ENCODE assay signal across 1 cellular context in the genomic region with DNA sequence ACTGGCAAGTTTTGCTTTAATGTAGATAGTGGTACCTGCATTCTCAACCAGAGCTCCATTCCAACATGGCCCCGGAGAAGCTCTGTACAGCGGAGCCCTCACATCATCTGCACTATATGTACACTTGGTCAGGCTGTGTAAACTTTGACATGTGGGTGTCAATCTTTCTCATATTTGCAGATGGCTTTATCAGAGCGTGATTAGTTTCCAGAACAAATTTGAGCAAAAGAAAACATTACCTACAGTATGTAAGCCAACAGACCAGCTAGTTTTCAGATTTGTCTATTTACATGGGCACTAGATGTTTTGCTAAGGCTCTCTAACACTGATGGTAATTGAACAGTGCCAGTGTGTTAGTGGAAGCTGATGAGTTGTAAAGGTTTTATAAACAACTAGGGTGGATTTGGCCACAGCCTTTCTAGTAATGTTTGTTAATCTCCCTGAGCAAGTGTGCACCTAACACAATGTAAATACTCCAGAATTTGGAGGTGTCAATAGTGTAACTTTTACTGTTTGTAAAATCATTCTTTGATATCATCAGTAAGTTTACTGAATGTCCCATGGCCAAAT.
TF ChIP-seq lines count a peak whose summit lies in the region.

No MANE protein-coding gene starts in this region.

TF ChIP-seq in HepG2, 621 proteins besides CTCF, POLR2A, EP300 and RAD21 (continued from another document and continues in another):
- TF ChIP-seq MZF1 (CRISPR knock-in tag; IDR thresholded peaks at IDR 0.05; ENCODE audit: borderline replicate concordance), result no peak
- TF ChIP-seq MAFG (CRISPR knock-in tag; IDR thresholded peaks at IDR 0.05), result no peak
- TF ChIP-seq ZNF546 (CRISPR knock-in tag; conservative IDR thresholded peaks at IDR 0.05), result no peak
- TF ChIP-seq ERF (CRISPR knock-in tag; IDR thresholded peaks at IDR 0.05), result no peak
- TF ChIP-seq PAWR (CRISPR knock-in tag; IDR thresholded peaks at IDR 0.05; ENCODE audit: borderline replicate concordance), result no peak
- no peak for TF ChIP-seq ZNF335 (CRISPR knock-in tag; IDR thresholded peaks at IDR 0.05)
- peak; percentile 32; the same call in 1 of the 2 replicates for TF ChIP-seq FOXJ3 (CRISPR knock-in tag; IDR thresholded peaks at IDR 0.05; ENCODE audit: borderline replicate concordance)
- no peak for TF ChIP-seq IRF2 (CRISPR knock-in tag; IDR thresholded peaks at IDR 0.05)
- TF ChIP-seq MLLT10 (CRISPR knock-in tag; IDR thresholded peaks at IDR 0.05), result no peak
- TF ChIP-seq ESRRA (CRISPR knock-in tag; IDR thresholded peaks at IDR 0.05; ENCODE audit: low read depth), result no peak
- no peak for TF ChIP-seq GATA4 (IDR thresholded peaks at IDR 0.05; ENCODE audit: borderline replicate concordance, low read depth)
- no peak for TF ChIP-seq ZMYM2 (CRISPR knock-in tag; IDR thresholded peaks at IDR 0.05)
- TF ChIP-seq, protein P1, sequence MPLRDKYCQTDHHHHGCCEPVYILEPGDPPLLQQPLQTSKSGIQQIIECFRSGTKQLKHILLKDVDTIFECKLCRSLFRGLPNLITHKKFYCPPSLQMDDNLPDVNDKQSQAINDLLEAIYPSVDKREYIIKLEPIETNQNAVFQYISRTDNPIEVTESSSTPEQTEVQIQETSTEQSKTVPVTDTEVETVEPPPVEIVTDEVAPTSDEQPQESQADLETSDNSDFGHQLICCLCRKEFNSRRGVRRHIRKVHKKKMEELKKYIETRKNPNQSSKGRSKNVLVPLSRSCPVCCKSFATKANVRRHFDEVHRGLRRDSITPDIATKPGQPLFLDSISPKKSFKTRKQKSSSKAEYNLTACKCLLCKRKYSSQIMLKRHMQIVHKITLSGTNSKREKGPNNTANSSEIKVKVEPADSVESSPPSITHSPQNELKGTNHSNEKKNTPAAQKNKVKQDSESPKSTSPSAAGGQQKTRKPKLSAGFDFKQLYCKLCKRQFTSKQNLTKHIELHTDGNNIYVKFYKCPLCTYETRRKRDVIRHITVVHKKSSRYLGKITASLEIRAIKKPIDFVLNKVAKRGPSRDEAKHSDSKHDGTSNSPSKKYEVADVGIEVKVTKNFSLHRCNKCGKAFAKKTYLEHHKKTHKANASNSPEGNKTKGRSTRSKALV (CRISPR knock-in tag; IDR thresholded peaks at IDR 0.05), result no peak
- TF ChIP-seq, protein P2, sequence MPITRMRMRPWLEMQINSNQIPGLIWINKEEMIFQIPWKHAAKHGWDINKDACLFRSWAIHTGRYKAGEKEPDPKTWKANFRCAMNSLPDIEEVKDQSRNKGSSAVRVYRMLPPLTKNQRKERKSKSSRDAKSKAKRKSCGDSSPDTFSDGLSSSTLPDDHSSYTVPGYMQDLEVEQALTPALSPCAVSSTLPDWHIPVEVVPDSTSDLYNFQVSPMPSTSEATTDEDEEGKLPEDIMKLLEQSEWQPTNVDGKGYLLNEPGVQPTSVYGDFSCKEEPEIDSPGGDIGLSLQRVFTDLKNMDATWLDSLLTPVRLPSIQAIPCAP (CRISPR knock-in tag; IDR thresholded peaks at IDR 0.05; ENCODE audit: low read depth), result no peak
- TF ChIP-seq, protein P3, sequence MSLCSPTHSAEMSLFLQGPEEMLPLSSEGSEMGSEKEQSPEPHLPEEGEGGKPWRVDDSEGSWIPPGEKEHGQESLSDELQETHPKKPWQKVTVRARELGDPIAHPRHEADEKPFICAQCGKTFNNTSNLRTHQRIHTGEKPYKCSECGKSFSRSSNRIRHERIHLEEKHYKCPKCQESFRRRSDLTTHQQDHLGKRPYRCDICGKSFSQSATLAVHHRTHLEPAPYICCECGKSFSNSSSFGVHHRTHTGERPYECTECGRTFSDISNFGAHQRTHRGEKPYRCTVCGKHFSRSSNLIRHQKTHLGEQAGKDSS (CRISPR knock-in tag; IDR thresholded peaks at IDR 0.05; ENCODE audit: borderline replicate concordance, low read depth), result no peak
- no peak for TF ChIP-seq ELF4 (CRISPR knock-in tag; IDR thresholded peaks at IDR 0.05; ENCODE audit: borderline replicate concordance)
- TF ChIP-seq RARA (CRISPR knock-in tag; IDR thresholded peaks at IDR 0.05), result peak; percentile 78
- TF ChIP-seq, protein P4, sequence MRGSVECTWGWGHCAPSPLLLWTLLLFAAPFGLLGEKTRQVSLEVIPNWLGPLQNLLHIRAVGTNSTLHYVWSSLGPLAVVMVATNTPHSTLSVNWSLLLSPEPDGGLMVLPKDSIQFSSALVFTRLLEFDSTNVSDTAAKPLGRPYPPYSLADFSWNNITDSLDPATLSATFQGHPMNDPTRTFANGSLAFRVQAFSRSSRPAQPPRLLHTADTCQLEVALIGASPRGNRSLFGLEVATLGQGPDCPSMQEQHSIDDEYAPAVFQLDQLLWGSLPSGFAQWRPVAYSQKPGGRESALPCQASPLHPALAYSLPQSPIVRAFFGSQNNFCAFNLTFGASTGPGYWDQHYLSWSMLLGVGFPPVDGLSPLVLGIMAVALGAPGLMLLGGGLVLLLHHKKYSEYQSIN (CRISPR knock-in tag; IDR thresholded peaks at IDR 0.05; ENCODE audit: borderline replicate concordance), result no peak
- no peak for TF ChIP-seq GZF1 (CRISPR knock-in tag; IDR thresholded peaks at IDR 0.05)
- TF ChIP-seq HMG20A (CRISPR knock-in tag; IDR thresholded peaks at IDR 0.05; ENCODE audit: borderline replicate concordance), result peak; percentile 79; the same call in 1 of the 2 replicates
- no peak for TF ChIP-seq TCF12 (IDR thresholded peaks at IDR 0.05)
- TF ChIP-seq TCF12 (CRISPR knock-in tag; IDR thresholded peaks at IDR 0.05), result no peak
- no peak for TF ChIP-seq ZC3H13 (CRISPR knock-in tag; IDR thresholded peaks at IDR 0.05)
- no peak for TF ChIP-seq ZNF558 (CRISPR knock-in tag; IDR thresholded peaks at IDR 0.05; ENCODE audit: borderline replicate concordance)
- peak; percentile 73; the same call in 1 of the 2 replicates for TF ChIP-seq MIXL1 (CRISPR knock-in tag; IDR thresholded peaks at IDR 0.05)
- no peak for TF ChIP-seq CREB1 (IDR thresholded peaks at IDR 0.05)
- TF ChIP-seq CREB1 (CRISPR knock-in tag; IDR thresholded peaks at IDR 0.05), result no peak
- no peak for TF ChIP-seq NPAS2 (CRISPR knock-in tag; IDR thresholded peaks at IDR 0.05; ENCODE audit: borderline replicate concordance)
- TF ChIP-seq ZNF703 (CRISPR knock-in tag; IDR thresholded peaks at IDR 0.05; ENCODE audit: borderline replicate concordance), result peak; percentile 64; the same call in 1 of the 2 replicates
- TF ChIP-seq ZFAT (CRISPR knock-in tag; conservative IDR thresholded peaks at IDR 0.05), result no peak
- TF ChIP-seq ZNF468 (CRISPR knock-in tag; IDR thresholded peaks at IDR 0.05), result no peak
- TF ChIP-seq, protein P5, sequence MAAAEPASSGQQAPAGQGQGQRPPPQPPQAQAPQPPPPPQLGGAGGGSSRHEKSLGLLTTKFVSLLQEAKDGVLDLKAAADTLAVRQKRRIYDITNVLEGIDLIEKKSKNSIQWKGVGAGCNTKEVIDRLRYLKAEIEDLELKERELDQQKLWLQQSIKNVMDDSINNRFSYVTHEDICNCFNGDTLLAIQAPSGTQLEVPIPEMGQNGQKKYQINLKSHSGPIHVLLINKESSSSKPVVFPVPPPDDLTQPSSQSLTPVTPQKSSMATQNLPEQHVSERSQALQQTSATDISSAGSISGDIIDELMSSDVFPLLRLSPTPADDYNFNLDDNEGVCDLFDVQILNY (CRISPR knock-in tag; conservative IDR thresholded peaks at IDR 0.05), result no peak
- TF ChIP-seq NBN (conservative IDR thresholded peaks at IDR 0.05), result no peak
- TF ChIP-seq CBX2 (IDR thresholded peaks at IDR 0.05; ENCODE audit: low read depth, low read length), result no peak
- no peak for TF ChIP-seq CBX2 (CRISPR knock-in tag; IDR thresholded peaks at IDR 0.05; ENCODE audit: low read depth)
- no peak for TF ChIP-seq ZNF30 (CRISPR knock-in tag; IDR thresholded peaks at IDR 0.05)
- TF ChIP-seq KDM6A (CRISPR knock-in tag; IDR thresholded peaks at IDR 0.05; ENCODE audit: low read depth), result no peak
- no peak for TF ChIP-seq GLI4 (CRISPR knock-in tag; IDR thresholded peaks at IDR 0.05; ENCODE audit: borderline replicate concordance)
- no peak for TF ChIP-seq ZBTB7A (CRISPR knock-in tag; IDR thresholded peaks at IDR 0.05)
- 0 out of 2 replicates have a peak, but pooled peaks have one; percentile 38 for TF ChIP-seq ZFP36L1 (CRISPR knock-in tag; IDR thresholded peaks at IDR 0.05)
- TF ChIP-seq, protein P6, sequence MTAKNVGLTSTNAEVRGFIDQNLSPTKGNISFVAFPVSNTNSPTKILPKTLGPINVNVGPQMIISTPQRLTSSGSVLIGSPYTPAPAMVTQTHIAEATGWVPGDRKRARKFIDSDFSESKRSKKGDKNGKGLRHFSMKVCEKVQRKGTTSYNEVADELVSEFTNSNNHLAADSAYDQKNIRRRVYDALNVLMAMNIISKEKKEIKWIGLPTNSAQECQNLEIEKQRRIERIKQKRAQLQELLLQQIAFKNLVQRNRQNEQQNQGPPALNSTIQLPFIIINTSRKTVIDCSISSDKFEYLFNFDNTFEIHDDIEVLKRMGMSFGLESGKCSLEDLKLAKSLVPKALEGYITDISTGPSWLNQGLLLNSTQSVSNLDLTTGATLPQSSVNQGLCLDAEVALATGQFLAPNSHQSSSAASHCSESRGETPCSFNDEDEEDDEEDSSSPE (CRISPR knock-in tag; IDR thresholded peaks at IDR 0.05), result no peak
- TF ChIP-seq, protein P7, sequence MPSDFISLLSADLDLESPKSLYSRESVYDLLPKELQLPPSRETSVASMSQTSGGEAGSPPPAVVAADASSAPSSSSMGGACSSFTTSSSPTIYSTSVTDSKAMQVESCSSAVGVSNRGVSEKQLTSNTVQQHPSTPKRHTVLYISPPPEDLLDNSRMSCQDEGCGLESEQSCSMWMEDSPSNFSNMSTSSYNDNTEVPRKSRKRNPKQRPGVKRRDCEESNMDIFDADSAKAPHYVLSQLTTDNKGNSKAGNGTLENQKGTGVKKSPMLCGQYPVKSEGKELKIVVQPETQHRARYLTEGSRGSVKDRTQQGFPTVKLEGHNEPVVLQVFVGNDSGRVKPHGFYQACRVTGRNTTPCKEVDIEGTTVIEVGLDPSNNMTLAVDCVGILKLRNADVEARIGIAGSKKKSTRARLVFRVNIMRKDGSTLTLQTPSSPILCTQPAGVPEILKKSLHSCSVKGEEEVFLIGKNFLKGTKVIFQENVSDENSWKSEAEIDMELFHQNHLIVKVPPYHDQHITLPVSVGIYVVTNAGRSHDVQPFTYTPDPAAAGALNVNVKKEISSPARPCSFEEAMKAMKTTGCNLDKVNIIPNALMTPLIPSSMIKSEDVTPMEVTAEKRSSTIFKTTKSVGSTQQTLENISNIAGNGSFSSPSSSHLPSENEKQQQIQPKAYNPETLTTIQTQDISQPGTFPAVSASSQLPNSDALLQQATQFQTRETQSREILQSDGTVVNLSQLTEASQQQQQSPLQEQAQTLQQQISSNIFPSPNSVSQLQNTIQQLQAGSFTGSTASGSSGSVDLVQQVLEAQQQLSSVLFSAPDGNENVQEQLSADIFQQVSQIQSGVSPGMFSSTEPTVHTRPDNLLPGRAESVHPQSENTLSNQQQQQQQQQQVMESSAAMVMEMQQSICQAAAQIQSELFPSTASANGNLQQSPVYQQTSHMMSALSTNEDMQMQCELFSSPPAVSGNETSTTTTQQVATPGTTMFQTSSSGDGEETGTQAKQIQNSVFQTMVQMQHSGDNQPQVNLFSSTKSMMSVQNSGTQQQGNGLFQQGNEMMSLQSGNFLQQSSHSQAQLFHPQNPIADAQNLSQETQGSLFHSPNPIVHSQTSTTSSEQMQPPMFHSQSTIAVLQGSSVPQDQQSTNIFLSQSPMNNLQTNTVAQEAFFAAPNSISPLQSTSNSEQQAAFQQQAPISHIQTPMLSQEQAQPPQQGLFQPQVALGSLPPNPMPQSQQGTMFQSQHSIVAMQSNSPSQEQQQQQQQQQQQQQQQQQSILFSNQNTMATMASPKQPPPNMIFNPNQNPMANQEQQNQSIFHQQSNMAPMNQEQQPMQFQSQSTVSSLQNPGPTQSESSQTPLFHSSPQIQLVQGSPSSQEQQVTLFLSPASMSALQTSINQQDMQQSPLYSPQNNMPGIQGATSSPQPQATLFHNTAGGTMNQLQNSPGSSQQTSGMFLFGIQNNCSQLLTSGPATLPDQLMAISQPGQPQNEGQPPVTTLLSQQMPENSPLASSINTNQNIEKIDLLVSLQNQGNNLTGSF (CRISPR knock-in tag; IDR thresholded peaks at IDR 0.05), result no peak
- TF ChIP-seq SSRP1 (CRISPR knock-in tag; IDR thresholded peaks at IDR 0.05), result no peak
- no peak for TF ChIP-seq EEA1 (CRISPR knock-in tag; IDR thresholded peaks at IDR 0.05; ENCODE audit: borderline replicate concordance)
- TF ChIP-seq ZFY (CRISPR knock-in tag; IDR thresholded peaks at IDR 0.05), result no peak
- no peak for TF ChIP-seq HES4 (CRISPR knock-in tag; IDR thresholded peaks at IDR 0.05; ENCODE audit: borderline replicate concordance)
- TF ChIP-seq ZNF878 (CRISPR knock-in tag; IDR thresholded peaks at IDR 0.05), result no peak
- no peak for TF ChIP-seq TP53 (CRISPR knock-in tag; conservative IDR thresholded peaks at IDR 0.05)
- no peak for TF ChIP-seq TARDBP (CRISPR knock-in tag; IDR thresholded peaks at IDR 0.05)
- no peak for TF ChIP-seq NFATC3 (CRISPR knock-in tag; IDR thresholded peaks at IDR 0.05)
- no peak for TF ChIP-seq RELA (CRISPR knock-in tag; IDR thresholded peaks at IDR 0.05)
- no peak for TF ChIP-seq PLRG1 (conservative IDR thresholded peaks at IDR 0.05)
- TF ChIP-seq PRMT3 (CRISPR knock-in tag; IDR thresholded peaks at IDR 0.05; ENCODE audit: borderline replicate concordance, low read depth), result no peak
- TF ChIP-seq FOXK1 (CRISPR knock-in tag; IDR thresholded peaks at IDR 0.05; ENCODE audit: borderline replicate concordance, low read depth), result 0 out of 2 replicates have a peak, but pooled peaks have one; percentile 52
- no peak; the same call in 1 of the 2 replicates for TF ChIP-seq SOX13 (IDR thresholded peaks at IDR 0.05)
- TF ChIP-seq SOX13 (CRISPR knock-in tag; conservative IDR thresholded peaks at IDR 0.05 in 1 of 2, IDR thresholded peaks at IDR 0.05 in 1 of 2), result peak in 1 of 2 experiments; percentile 75; a peak in 2 of 4 replicates
- TF ChIP-seq, protein P8, sequence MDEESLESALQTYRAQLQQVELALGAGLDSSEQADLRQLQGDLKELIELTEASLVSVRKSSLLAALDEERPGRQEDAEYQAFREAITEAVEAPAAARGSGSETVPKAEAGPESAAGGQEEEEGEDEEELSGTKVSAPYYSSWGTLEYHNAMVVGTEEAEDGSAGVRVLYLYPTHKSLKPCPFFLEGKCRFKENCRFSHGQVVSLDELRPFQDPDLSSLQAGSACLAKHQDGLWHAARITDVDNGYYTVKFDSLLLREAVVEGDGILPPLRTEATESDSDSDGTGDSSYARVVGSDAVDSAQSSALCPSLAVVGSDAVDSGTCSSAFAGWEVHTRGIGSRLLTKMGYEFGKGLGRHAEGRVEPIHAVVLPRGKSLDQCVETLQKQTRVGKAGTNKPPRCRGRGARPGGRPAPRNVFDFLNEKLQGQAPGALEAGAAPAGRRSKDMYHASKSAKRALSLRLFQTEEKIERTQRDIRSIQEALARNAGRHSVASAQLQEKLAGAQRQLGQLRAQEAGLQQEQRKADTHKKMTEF (CRISPR knock-in tag; IDR thresholded peaks at IDR 0.05), result peak; percentile 56; the same call in 1 of the 2 replicates
- TF ChIP-seq TOPORS (CRISPR knock-in tag; IDR thresholded peaks at IDR 0.05), result no peak
- TF ChIP-seq RFX3 (CRISPR knock-in tag; IDR thresholded peaks at IDR 0.05), result no peak
- TF ChIP-seq MAZ (IDR thresholded peaks at IDR 0.05; ENCODE audit: borderline replicate concordance, low read depth, low read length), result no peak
- no peak for TF ChIP-seq MAZ (CRISPR knock-in tag; IDR thresholded peaks at IDR 0.05; ENCODE audit: low read depth)
